In genomic region chr1:205447457-205448415, GRCh38 we compare ENCODE assay signal across 2 cellular contexts.
TF ChIP-seq lines count a peak whose summit lies in the region.

No MANE protein-coding gene starts in this region.

TF ChIP-seq in Ishikawa, 13 proteins besides CTCF, POLR2A, EP300 and RAD21 (continued from another document):
- peak; percentile 69 for TF ChIP-seq TEAD4 (IDR thresholded peaks at IDR 0.05)
- 0 out of 2 replicates have a peak, but pooled peaks have one; percentile 7 for TF ChIP-seq MAX (IDR thresholded peaks at IDR 0.05)
- 0 out of 2 replicates have a peak, but pooled peaks have one; percentile 6 for TF ChIP-seq ZBTB7A (IDR thresholded peaks at IDR 0.05; ENCODE audit: low read depth)
- TF ChIP-seq NFIC (IDR thresholded peaks at IDR 0.05): peak; percentile 36; the same call in 1 of the 2 replicates
- no peak for TF ChIP-seq TCF12 (IDR thresholded peaks at IDR 0.05; ENCODE audit: low read depth)

TF ChIP-seq in K562, 482 proteins besides CTCF, POLR2A, EP300 and RAD21 (continues in another document):
- TF ChIP-seq CBFB (CRISPR knock-in tag; IDR thresholded peaks at IDR 0.05) (no peak), HCFC1 (IDR thresholded peaks at IDR 0.05; ENCODE audit: low read depth, low read length) (no peak), SPI1 (IDR thresholded peaks at IDR 0.05; ENCODE audit: borderline replicate concordance, low read depth, low read length) (peak; percentile 26; the same call in 1 of the 2 replicates), MAFG (tag; conservative IDR thresholded peaks at IDR 0.05) (no peak), ZNF407 (IDR thresholded peaks at IDR 0.05; ENCODE audit: low read depth) (no peak), NBN (IDR thresholded peaks at IDR 0.05; ENCODE audit: low read depth) (no peak), RFX5 (IDR thresholded peaks at IDR 0.05; ENCODE audit: low read depth, low read length) (no peak), TOE1 (IDR thresholded peaks at IDR 0.05; ENCODE audit: borderline replicate concordance) (no peak), TOE1 (CRISPR knock-in tag; IDR thresholded peaks at IDR 0.05; ENCODE audit: borderline replicate concordance, low read depth) (no peak), HDAC2 (IDR thresholded peaks at IDR 0.05) (no peak), STAT5B (CRISPR knock-in tag; IDR thresholded peaks at IDR 0.05) (no peak), ZNF232 (CRISPR knock-in tag; IDR thresholded peaks at IDR 0.05) (no peak), SAP30 (IDR thresholded peaks at IDR 0.05; ENCODE audit: borderline replicate concordance, insufficient read depth, low read depth, low read length, poor library complexity, severe bottlenecking) (no peak), CEBPZ (IDR thresholded peaks at IDR 0.05; ENCODE audit: borderline replicate concordance, low read depth, low read length) (no peak), NFATC3 (IDR thresholded peaks at IDR 0.05) (no peak), MXD1 (CRISPR knock-in tag; IDR thresholded peaks at IDR 0.05; ENCODE audit: borderline replicate concordance, poor library complexity, severe bottlenecking) (no peak), STAT6 (CRISPR knock-in tag; IDR thresholded peaks at IDR 0.05) (no peak), E2F8 (IDR thresholded peaks at IDR 0.05; ENCODE audit: low read depth, partially characterized antibody) (no peak), ZNF324 (CRISPR knock-in tag; IDR thresholded peaks at IDR 0.05) (no peak), ZNF780A (CRISPR knock-in tag; IDR thresholded peaks at IDR 0.05) (no peak), ZFX (CRISPR knock-in tag; IDR thresholded peaks at IDR 0.05) (peak; percentile 15), MYBL2 (IDR thresholded peaks at IDR 0.05; ENCODE audit: low read depth) (no peak), MYBL2 (CRISPR knock-in tag; IDR thresholded peaks at IDR 0.05; ENCODE audit: borderline replicate concordance) (no peak), E2F1 (CRISPR knock-in tag; IDR thresholded peaks at IDR 0.05) (no peak), E2F3 (CRISPR knock-in tag; IDR thresholded peaks at IDR 0.05) (no peak), PCBP1 (IDR thresholded peaks at IDR 0.05; ENCODE audit: low read depth, low read length, poor library complexity, severe bottlenecking) (no peak), E2F6 (IDR thresholded peaks at IDR 0.05; ENCODE audit: borderline replicate concordance in 1 of 2, extremely low read depth in 1 of 2, insufficient read depth in 1 of 2, insufficient read length in 1 of 2, low read depth in 1 of 2, low read length in 1 of 2, poor library complexity in 1 of 2, severe bottlenecking in 1 of 2) (no peak), HMBOX1 (IDR thresholded peaks at IDR 0.05) (no peak), ETS2 (tag; IDR thresholded peaks at IDR 0.05; ENCODE audit: borderline replicate concordance, poor library complexity, severe bottlenecking) (no peak), HLTF (IDR thresholded peaks at IDR 0.05) (no peak), EZH2 (IDR thresholded peaks at IDR 0.05; ENCODE audit: borderline replicate concordance, low read depth, low read length) (no peak), VEZF1 (CRISPR knock-in tag; IDR thresholded peaks at IDR 0.05) (peak; percentile 30; the same call in 1 of the 2 replicates), ESRRA (IDR thresholded peaks at IDR 0.05; ENCODE audit: borderline replicate concordance, low read depth) (0 out of 2 replicates have a peak, but pooled peaks have one; percentile 23), TAF15 (IDR thresholded peaks at IDR 0.05; ENCODE audit: low read depth, low read length) (no peak)
